ENCODE assay signal across 9 cellular contexts in the genomic region with DNA sequence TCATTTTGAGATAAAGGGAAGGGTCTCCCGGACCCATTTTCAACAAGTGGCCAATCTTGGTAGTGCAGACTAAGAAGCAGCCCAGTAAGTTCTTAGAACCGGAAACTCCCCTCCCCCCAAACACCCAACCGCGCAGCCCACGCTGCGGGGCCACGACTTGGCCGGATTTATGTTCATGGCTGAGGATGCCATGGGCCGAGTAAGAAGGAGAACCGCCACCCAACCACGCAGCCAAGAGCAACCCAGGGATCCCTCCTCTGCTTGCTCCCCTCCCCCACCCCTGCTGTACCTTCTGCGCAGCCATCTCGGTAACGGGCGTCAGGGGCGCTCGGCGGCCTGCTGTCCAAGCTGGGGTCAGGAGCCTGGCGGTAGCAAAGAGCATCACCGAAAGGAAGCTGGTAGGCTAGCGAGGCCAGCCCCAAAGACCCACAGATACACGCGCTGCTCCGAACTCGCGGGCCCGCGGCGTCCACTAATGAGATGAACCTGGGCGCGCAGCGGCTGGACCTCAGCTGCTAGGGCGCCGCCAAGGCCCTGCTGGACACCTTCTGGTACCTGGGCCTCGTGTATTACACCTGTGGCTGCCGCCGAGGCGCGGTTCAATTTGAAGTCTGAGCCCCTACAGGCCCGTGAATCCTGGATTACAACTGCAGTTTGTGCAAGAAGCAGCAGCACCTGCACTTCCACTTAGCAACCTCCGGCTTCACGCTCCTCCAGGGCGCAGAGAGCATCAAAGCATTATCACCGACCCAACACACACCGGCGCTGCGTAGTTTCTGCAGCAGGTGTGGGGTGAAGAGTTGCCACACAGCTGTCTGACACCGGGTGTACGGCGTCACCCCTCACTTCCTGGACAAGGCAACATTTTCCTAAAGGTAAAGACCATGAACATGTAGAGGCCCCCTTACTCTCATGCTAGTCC.
DNase-seq lines count a peak whose midpoint lies in the region; ATAC-seq and TF ChIP-seq lines count a peak whose summit lies in the region.
"Had no signal": no experiment of that assay in that cellular context is flagged by ENCODE, and none has a peak within 500 bp of the region (broad histone marks: within the 10 kb centered on the region; RNA-seq: fewer than 3 reads in every experiment).

No MANE protein-coding gene starts in this region.

- peaks cover 34% of the 10 kb centered on the region for H3K9me3 Mint-ChIP-seq in nephron progenitor cell

- no peaks in the 10 kb centered on the region for H3K4me1 Mint-ChIP-seq in nephron progenitor cell

- in situ Hi-C loops in astrocyte of the spinal cord (cut with HindIII; ENCODE audit: low sequenced_read_pairs), result no loop called here

- no peaks in the 10 kb centered on the region for H3K36me3 Mint-ChIP-seq in nephron progenitor cell (ENCODE audit: low read depth)

- peak; percentile 4 for DNase-seq in GM03348 (ENCODE audit: low spot score)
- peak; percentile 62 for DNase-seq in T follicular helper cell (ENCODE audit: low read depth)
- no peak for DNase-seq in astrocyte of the spinal cord (ENCODE audit: low read depth, low spot score)
- peak; percentile 37 for DNase-seq in kidney tubule cell (ENCODE audit: low spot score)
- peak in 2 of 3 experiments; percentile 22 to 28 for DNase-seq in stimulated activated CD4-positive, alpha-beta T cell treated with anti-CD3 and anti-CD28 coated beads, TNF-alpha, amount 100 ng/mL, for 4 hours (ENCODE audit: low read depth in 3 of 3)
- no peak for DNase-seq in nephron progenitor cell

- peak overlapping the region; percentile 27 for H3K4me3 ChIP-seq in astrocyte of the spinal cord (ENCODE audit: low read depth, low read length)

- H3K27me3 Mint-ChIP-seq in nephron progenitor cell (ENCODE audit: low read depth, poor library complexity), result peaks cover 3% of the 10 kb centered on the region

- no peak overlapping the region for H3K4me3 Mint-ChIP-seq in nephron progenitor cell

- TF ChIP-seq CTCF in astrocyte of the spinal cord (IDR thresholded peaks at IDR 0.05; ENCODE audit: low read depth, low read length) (peak; percentile 17), nephron progenitor cell (IDR thresholded peaks at IDR 0.05) (no peak)

- ATAC-seq in HG02970 (IDR thresholded peaks at IDR 0.05; ENCODE audit: low FRiP score, unreplicated experiment) (no peak), HG02623 (IDR thresholded peaks at IDR 0.05; ENCODE audit: unreplicated experiment) (no peak)
- ATAC-seq: HCT116 had no signal

- H3K27ac Mint-ChIP-seq in nephron progenitor cell, result no peak overlapping the region

Comparison
In these comparisons a context has a peak if more than half of its experiments do, and no peak if none do; other contexts are left out.
1. DNase-seq: peak in GM03348 (single experiment), T follicular helper cell (single experiment), kidney tubule cell (single experiment) and stimulated activated CD4-positive, alpha-beta T cell treated with anti-CD3 and anti-CD28 coated beads, TNF-alpha, amount 100 ng/mL, for 4 hours (2 of 3); none in astrocyte of the spinal cord (single experiment) and nephron progenitor cell (single experiment).